8 cellular contexts compared by ENCODE assay signal in the genomic region with DNA sequence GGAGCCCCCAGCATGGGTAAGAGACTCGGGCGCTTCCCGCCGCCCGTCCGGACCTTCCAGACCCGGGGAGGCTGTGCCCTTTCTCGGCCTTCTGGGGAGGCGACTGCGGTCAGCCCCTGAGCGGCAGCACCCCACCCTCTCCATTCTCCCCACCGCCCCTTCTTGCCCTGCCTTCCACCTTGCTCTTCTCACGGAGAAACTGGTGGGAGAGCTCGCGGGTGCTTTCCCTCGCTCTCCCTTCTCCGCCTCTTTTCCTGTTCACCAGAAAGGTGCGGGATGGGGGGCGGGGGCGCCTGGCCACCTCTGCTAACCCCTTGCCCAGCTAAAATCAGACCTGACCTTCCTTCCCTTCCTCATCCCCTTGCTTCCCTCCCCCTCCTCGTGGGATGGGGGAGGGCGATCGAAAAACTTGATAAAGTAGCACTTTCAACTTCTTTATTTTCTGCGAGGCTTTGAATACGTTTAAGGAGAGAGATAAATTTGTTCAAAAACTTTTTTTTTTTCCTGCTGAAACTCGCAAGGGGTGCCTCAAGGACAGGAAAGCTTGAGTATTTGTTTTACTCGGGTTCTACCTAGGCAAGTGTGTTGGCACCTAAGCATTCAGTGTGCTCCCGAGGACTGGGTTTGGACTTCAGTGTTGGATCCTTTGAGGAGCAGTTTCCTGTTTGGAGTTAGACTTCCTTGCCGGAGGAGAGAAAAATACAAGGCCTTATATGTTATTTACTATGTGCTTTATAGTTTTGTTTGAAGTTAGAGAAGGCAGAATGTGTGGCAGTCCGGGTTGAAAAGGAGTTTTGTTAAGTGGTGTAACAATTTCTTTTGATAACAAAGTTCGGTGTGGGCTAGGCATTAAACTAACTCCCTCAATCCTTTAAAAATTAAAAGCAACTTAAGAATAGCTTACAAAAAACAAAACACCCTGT. TPM values are rescaled to one million over a fixed set of nuclear protein-coding genes. Genes with fewer than 3 reads are reported as not detected.
DNase-seq lines count a peak whose midpoint lies in the region; ATAC-seq and TF ChIP-seq lines count a peak whose summit lies in the region.

No MANE protein-coding gene starts in this region.

- peaks cover 14 to 64% (median 46%) of the 10 kb centered on the region in 6 donors for H3K4me1 ChIP-seq in spleen

- H3K27ac ChIP-seq in spleen: peak overlapping the region; percentile 94 to 98 (median 97)

- 0 to 1% (median 0%) methylated on average over 24 to 31 of the region's 31 CpGs for WGBS in spleen, 5 donors

- intact Hi-C loops in spleen (cut with DNase I; ENCODE audit: low total_unique reads): no loop called here

- peak overlapping the region; percentile 87 for H3K4me3 ChIP-seq in astrocyte of the spinal cord (ENCODE audit: low read depth, low read length)
- peak overlapping the region; percentile 73 to 85 (median 80) for H3K4me3 ChIP-seq in spleen

- peak overlapping the region; percentile 97 for H3K27ac Mint-ChIP-seq in activated CD4-positive, alpha-beta T cell treated with anti-CD3 and anti-CD28 coated beads, Interleukin-2, amount 10 ng/mL, durations not matched to agents 7 days and 5 days
- H3K27ac Mint-ChIP-seq in immature natural killer cell: peak overlapping the region; percentile 87 to 98 (median 94)

- no peak for TF ChIP-seq POLR2A in spleen (IDR thresholded peaks at IDR 0.05)

- in situ Hi-C loops in astrocyte of the spinal cord (cut with HindIII; ENCODE audit: low sequenced_read_pairs): no loop called here

- POLR2A ChIA-PET in activated CD4-positive, alpha-beta T cell treated with anti-CD3 and anti-CD28 coated beads, Interleukin-2, amount 10 ng/mL, durations not matched to agents 7 days and 5 days (lab: Charles Lee): interaction anchor here (1.3 to 2.1 kb wide), 2 partner anchors 64 to 70 kb away, joined by 3 to 9 read pairs; no protein-coding TSS in a partner anchor

- no peaks in the 10 kb centered on the region for H3K27me3 ChIP-seq in spleen (replicated peaks in 1 of 7)

- no peaks in the 10 kb centered on the region for H3K9me3 ChIP-seq in spleen

- H3K4me3 Mint-ChIP-seq in activated CD4-positive, alpha-beta T cell treated with anti-CD3 and anti-CD28 coated beads, Interleukin-2, amount 10 ng/mL, durations not matched to agents 7 days and 5 days: peak overlapping the region; percentile 97
- peak overlapping the region; percentile 91 to 99 (median 97) for H3K4me3 Mint-ChIP-seq in immature natural killer cell

- peak; percentile 34 for ATAC-seq in HG02610 (IDR thresholded peaks at IDR 0.05; ENCODE audit: unreplicated experiment)

- DNase-seq in activated CD4-positive, alpha-beta T cell treated with anti-CD3 and anti-CD28 coated beads, Interleukin-2, amount 10 ng/mL, durations not matched to agents 7 days and 5 days: no peak
- no peak for DNase-seq in activated CD4-positive, alpha-beta T cell treated with anti-CD3 and anti-CD28 coated beads for 4 hours
- DNase-seq in NCI-H526 treated with DMSO at 0.1 percent for 48 hours (lab: John Stamatoyannopoulos, UW): peak; percentile 65
- DNase-seq in astrocyte of the spinal cord (ENCODE audit: low read depth, low spot score): peak; percentile 36
- DNase-seq in immature natural killer cell: peak in 2 of 3 donors; percentile 0 to 7
- no peak for DNase-seq in spleen
- DNase-seq in GF-D8 (lab: John Stamatoyannopoulos, UW): no peak

- peaks cover 2% of the 10 kb centered on the region for H3K36me3 Mint-ChIP-seq in activated CD4-positive, alpha-beta T cell treated with anti-CD3 and anti-CD28 coated beads, Interleukin-2, amount 10 ng/mL, durations not matched to agents 7 days and 5 days (ENCODE audit: low read depth)
- no peaks in the 10 kb centered on the region for H3K36me3 Mint-ChIP-seq in immature natural killer cell

- CTCF ChIA-PET in activated CD4-positive, alpha-beta T cell treated with anti-CD3 and anti-CD28 coated beads, Interleukin-2, amount 10 ng/mL, durations not matched to agents 7 days and 5 days (lab: Charles Lee): interaction anchor here (0.6 to 2.2 kb wide), 6 partner anchors 9 to 645 kb away, joined by 3 to 9 read pairs (median 4); no protein-coding TSS in a partner anchor

- TF ChIP-seq CTCF in astrocyte of the spinal cord (IDR thresholded peaks at IDR 0.05; ENCODE audit: low read depth, low read length) (no peak), spleen (IDR thresholded peaks at IDR 0.05 in 8 of 11, conservative IDR thresholded peaks at IDR 0.05 in 3 of 11) (no peak)

- H3K9me3 Mint-ChIP-seq in activated CD4-positive, alpha-beta T cell treated with anti-CD3 and anti-CD28 coated beads, Interleukin-2, amount 10 ng/mL, durations not matched to agents 7 days and 5 days: no peaks in the 10 kb centered on the region
- no peaks in the 10 kb centered on the region for H3K9me3 Mint-ChIP-seq in immature natural killer cell

- H3K4me1 Mint-ChIP-seq in activated CD4-positive, alpha-beta T cell treated with anti-CD3 and anti-CD28 coated beads, Interleukin-2, amount 10 ng/mL, durations not matched to agents 7 days and 5 days: peaks cover 44% of the 10 kb centered on the region
- H3K4me1 Mint-ChIP-seq in immature natural killer cell: peaks cover 37 to 54% of the 10 kb centered on the region in 2 donors

- H3K27me3 Mint-ChIP-seq in activated CD4-positive, alpha-beta T cell treated with anti-CD3 and anti-CD28 coated beads, Interleukin-2, amount 10 ng/mL, durations not matched to agents 7 days and 5 days: no peaks in the 10 kb centered on the region
- H3K27me3 Mint-ChIP-seq in immature natural killer cell (ENCODE audit: low read depth in 3 of 3): peaks cover 2 to 8% (median 6%) of the 10 kb centered on the region in 3 donors

- H3K36me3 ChIP-seq in spleen: no peaks in the 10 kb centered on the region

RNA-seq across cellular contexts. Expression of gene CD2AP, which starts 0.9 kb away (rescaled TPM):
- 10 to 100 TPM; 35.1 to 40.3 TPM for total RNA-seq in activated CD4-positive, alpha-beta T cell treated with anti-CD3 and anti-CD28 coated beads, Interleukin-2, amount 10 ng/mL, durations not matched to agents 7 days and 5 days
- polyA plus RNA-seq in immature natural killer cell: 10 to 100 TPM in 1 of 3 donors, 1 to 10 TPM in 2; 2.4 to 10.7 (median 5.9) TPM
- total RNA-seq in spleen: 10 to 100 TPM; 25.3 to 41.9 (median 33.9) TPM
- polyA plus RNA-seq in spleen: 10 to 100 TPM in 1 of 3 donors, 1 to 10 TPM in 2; 7.2 to 10.5 (median 8.4) TPM

Comparison
In these comparisons a context has a peak if more than half of its experiments do, and no peak if none do; other contexts are left out.
1. DNase-seq: peak in NCI-H526 treated with DMSO at 0.1 percent for 48 hours (single experiment), astrocyte of the spinal cord (single experiment) and immature natural killer cell (2 of 3); none in activated CD4-positive, alpha-beta T cell treated with anti-CD3 and anti-CD28 coated beads, Interleukin-2, amount 10 ng/mL, durations not matched to agents 7 days and 5 days (single experiment), activated CD4-positive, alpha-beta T cell treated with anti-CD3 and anti-CD28 coated beads for 4 hours (0 of 2), spleen (single experiment) and GF-D8 (single experiment).